Comparison of ENCODE assay signal across 8 cellular contexts in genomic region chrX:13688384-13688771, GRCh38. TPM values are rescaled to one million over a fixed set of nuclear protein-coding genes. Genes with fewer than 3 reads are reported as not detected.
DNase-seq lines count a peak whose midpoint lies in the region; ATAC-seq, FAIRE-seq and TF ChIP-seq lines count a peak whose summit lies in the region.

No MANE protein-coding gene starts in this region.

- no peak for FAIRE-seq in HepG2 (lab: Jason Lieb, UNC)

- intact Hi-C loops in HepG2 (cut with micrococcal nuclease; ENCODE audit: unreplicated experiment) (loop anchor here (2.0 kb wide), 2 partner anchors 30 to 46 kb away; partner anchors contain the start of genes OFD1 and TRAPPC2), transverse colon (cut with DNase I; ENCODE audit: low total_unique reads) (no loop called here)

- H3K4me3 Mint-ChIP-seq in activated naive CD4-positive, alpha-beta T cell treated with anti-CD3 and anti-CD28 coated beads, Interleukin-2, amount 50 U/mL, for 24 hours: peak overlapping the region; percentile 93
- peak overlapping the region; percentile 89 for H3K4me3 Mint-ChIP-seq in activated naive CD8-positive, alpha-beta T cell treated with anti-CD3 and anti-CD28 coated beads for 36 hours

- CTCF ChIA-PET in HepG2 (lab: Yijun Ruan, JAX; ENCODE audit: low intra/inter-chr PET ratio, low total read pairs): no interaction called here

- H3K4me1 ChIP-seq in HepG2 (ENCODE audit: insufficient read depth, low read length) (peaks cover 30% of the 10 kb centered on the region), transverse colon (peaks cover 5 to 28% (median 6%) of the 10 kb centered on the region in 4 donors)

- peaks cover 37% of the 10 kb centered on the region for H3K79me2 ChIP-seq in HepG2 (ENCODE audit: insufficient read depth, low read length)

- no peak for DNase-seq in activated naive CD4-positive, alpha-beta T cell treated with Interleukin-2 at 50 U/mL for 16 hours
- no peak for DNase-seq in activated naive CD8-positive, alpha-beta T cell treated with anti-CD3 and anti-CD28 coated beads for 36 hours
- DNase-seq in HepG2 (ENCODE audit: low spot score) (no peak), transverse colon (no peak), ureter (ENCODE audit: low spot score) (no peak), UCSD-AML1 (lab: John Stamatoyannopoulos, UW; ENCODE audit: unreplicated experiment) (no peak)

- H3K27ac ChIP-seq in HepG2 (ENCODE audit: extremely low read length, insufficient read depth, low read length) (no peak overlapping the region), transverse colon (peak overlapping the region; percentile 89 to 99 (median 96))

- no peaks in the 10 kb centered on the region for H3K27me3 Mint-ChIP-seq in activated naive CD4-positive, alpha-beta T cell treated with anti-CD3 and anti-CD28 coated beads, Interleukin-2, amount 50 U/mL, for 24 hours
- H3K27me3 Mint-ChIP-seq in activated naive CD8-positive, alpha-beta T cell treated with anti-CD3 and anti-CD28 coated beads for 36 hours: no peaks in the 10 kb centered on the region

- H3K9me3 Mint-ChIP-seq in activated naive CD4-positive, alpha-beta T cell treated with anti-CD3 and anti-CD28 coated beads, Interleukin-2, amount 50 U/mL, for 24 hours: no peaks in the 10 kb centered on the region
- H3K9me3 Mint-ChIP-seq in activated naive CD8-positive, alpha-beta T cell treated with anti-CD3 and anti-CD28 coated beads for 36 hours: no peaks in the 10 kb centered on the region

- POLR2A ChIA-PET in HepG2 (lab: Yijun Ruan, JAX): interaction anchor here (0.6 to 1.1 kb wide), 5 partner anchors 15 to 46 kb away, joined by 3 to 11 read pairs (median 4); partner anchors contain the start of genes OFD1 and TRAPPC2

- H3K9ac ChIP-seq in HepG2 (ENCODE audit: insufficient read depth, low read depth, low read length): peak overlapping the region; percentile 83; the same call in 1 of the 2 replicates

- no peaks in the 10 kb centered on the region for H3K36me3 ChIP-seq in HepG2 (replicated peaks in 1 of 2; ENCODE audit: control insufficient read depth in 1 of 2, insufficient read depth in 2 of 2, low read length in 2 of 2)
- no peaks in the 10 kb centered on the region for H3K36me3 ChIP-seq in transverse colon

- peaks cover 63% of the 10 kb centered on the region for H3K4me1 Mint-ChIP-seq in activated naive CD4-positive, alpha-beta T cell treated with anti-CD3 and anti-CD28 coated beads, Interleukin-2, amount 50 U/mL, for 24 hours
- H3K4me1 Mint-ChIP-seq in activated naive CD8-positive, alpha-beta T cell treated with anti-CD3 and anti-CD28 coated beads for 36 hours: peaks cover 50% of the 10 kb centered on the region

- H3K27ac Mint-ChIP-seq in activated naive CD4-positive, alpha-beta T cell treated with anti-CD3 and anti-CD28 coated beads, Interleukin-2, amount 50 U/mL, for 24 hours: peak overlapping the region; percentile 96
- H3K27ac Mint-ChIP-seq in activated naive CD8-positive, alpha-beta T cell treated with anti-CD3 and anti-CD28 coated beads for 36 hours: peak overlapping the region; percentile 96

- in situ Hi-C loops in HepG2 (cut with HindIII; ENCODE audit: extremely low pct_ligation_motif_present, low pct_unique_long_range_greater_than_20kb): no loop called here
- in situ Hi-C loops in transverse colon (cut with MboI; ENCODE audit: low pct_ligation_motif_present in 1 of 4, low pct_unique_long_range_greater_than_20kb in 1 of 4, low sequenced_read_pairs in 3 of 4): no loop called here

- peaks cover 8% of the 10 kb centered on the region for H3K36me3 Mint-ChIP-seq in activated naive CD4-positive, alpha-beta T cell treated with anti-CD3 and anti-CD28 coated beads, Interleukin-2, amount 50 U/mL, for 24 hours
- peaks cover 22% of the 10 kb centered on the region for H3K36me3 Mint-ChIP-seq in activated naive CD8-positive, alpha-beta T cell treated with anti-CD3 and anti-CD28 coated beads for 36 hours

- TF ChIP-seq CTCF in HepG2 (CRISPR knock-in tag; IDR thresholded peaks at IDR 0.05): no peak
- TF ChIP-seq CTCF in transverse colon (IDR thresholded peaks at IDR 0.05): no peak

- peak overlapping the region; percentile 73 for H3K4me2 ChIP-seq in HepG2 (ENCODE audit: low read depth, low read length)

- no peak for TF ChIP-seq RAD21 in HepG2 (CRISPR knock-in tag; IDR thresholded peaks at IDR 0.05)

- TF ChIP-seq POLR2A in HepG2 (IDR thresholded peaks at IDR 0.05; ENCODE audit: insufficient read depth in 1 of 2, low read depth in 2 of 2, low read length in 2 of 2): no peak
- no peak for TF ChIP-seq POLR2A in transverse colon (IDR thresholded peaks at IDR 0.05)
- no peak for TF ChIP-seq POLR2A in GM18505 (IDR thresholded peaks at IDR 0.05; ENCODE audit: borderline replicate concordance, extremely low read depth, insufficient read depth, insufficient read length)

- 0 out of 2 replicates have a peak, but pooled peaks cover 3% of the 10 kb centered on the region for H4K20me1 ChIP-seq in HepG2 (ENCODE audit: insufficient read depth, low read length)

- peak overlapping the region; percentile 83 for H2AFZ ChIP-seq in HepG2 (ENCODE audit: low read length)

- TF ChIP-seq EP300 in HepG2 (IDR thresholded peaks at IDR 0.05; ENCODE audit: low read depth in 2 of 2, low read length in 2 of 2): no peak
- no peak for TF ChIP-seq EP300 in HepG2 (CRISPR knock-in tag; IDR thresholded peaks at IDR 0.05; ENCODE audit: borderline replicate concordance)
- TF ChIP-seq EP300 in transverse colon (IDR thresholded peaks at IDR 0.05; ENCODE audit: low read depth): no peak

- BruUV-seq in HepG2 (replicated peaks; lab: Mats Ljungman, UMichigan): no TSS peak

- H3K4me3 ChIP-seq in HepG2 (replicated peaks in 1 of 3; ENCODE audit: insufficient read depth in 1 of 3, low read depth in 2 of 3, low read length in 3 of 3) (peak overlapping the region; percentile 68 to 88 (median 80)), transverse colon (peak overlapping the region; percentile 63 to 84 (median 83))

- 6% methylated on average over 5 of the region's 5 CpGs for WGBS in HepG2 (ENCODE audit: low lambda C conversion rate)
- WGBS in transverse colon (ENCODE audit: low coverage in 1 of 2), 2 donors: 10 to 21% methylated on average over 2 to 5 of the region's 5 CpGs

- H3K27me3 ChIP-seq in HepG2 (ENCODE audit: control insufficient read depth in 1 of 2, insufficient read depth in 2 of 2, low read length in 2 of 2) (no peaks in the 10 kb centered on the region), transverse colon (no peaks in the 10 kb centered on the region)

- no peaks in the 10 kb centered on the region for H3K9me3 ChIP-seq in HepG2 (ENCODE audit: low read length)
- H3K9me3 ChIP-seq in transverse colon: no peaks in the 10 kb centered on the region

- ATAC-seq in HepG2 (peak; percentile 39), GM18505 (IDR thresholded peaks at IDR 0.05; ENCODE audit: unreplicated experiment) (no peak)

RNA-seq across cellular contexts. Expression of gene RAB9A, which starts 0.6 kb away (rescaled TPM):
- 10 to 100 TPM; 33.8 to 36.4 TPM for total RNA-seq in activated naive CD8-positive, alpha-beta T cell treated with anti-CD3 and anti-CD28 coated beads for 36 hours
- total RNA-seq in HepG2 (2016; rRNA removed; fragmentation: Illumina TruSeq; extraction: Trizol): 23.1 and 31.2 TPM in 2 replicates
- total RNA-seq in HepG2 (2016; cell fraction: cytosol; rRNA removed; fragmentation: Illumina TruSeq; extraction: Trizol; ENCODE audit: low read depth): 5.2 and 5.7 TPM in 2 replicates
- total RNA-seq in HepG2 (2016; cell fraction: insoluble cytoplasmic fraction; rRNA removed; fragmentation: Illumina TruSeq; extraction: Trizol): 23.1 and 33.7 TPM in 2 replicates
- total RNA-seq in HepG2 (2016; cell fraction: membrane; rRNA removed; fragmentation: Illumina TruSeq; extraction: Trizol): 9.9 and 14.7 TPM in 2 replicates
- total RNA-seq in HepG2 (2016; cell fraction: nucleus; rRNA removed; fragmentation: Illumina TruSeq; extraction: Trizol): 8.6 and 10.6 TPM in 2 replicates
- 8.6 and 10.5 TPM in 2 replicates for polyA plus RNA-seq in HepG2 (2011; rRNA removed)
- 6.1 and 10.2 TPM in 2 replicates for polyA plus RNA-seq in HepG2 (2011; cell fraction: cytosol; rRNA removed)
- polyA plus RNA-seq in HepG2 (2011; cell fraction: nucleus; rRNA removed): 2.2 and 2.9 TPM in 2 replicates
- polyA plus RNA-seq in HepG2 (2012): 12.1 and 12.3 TPM in 2 replicates
- polyA plus RNA-seq in HepG2 (2016; cell fraction: cytosol; fragmentation: Illumina TruSeq; extraction: Trizol; ENCODE audit: low read depth): 5.3 and 6.9 TPM in 2 replicates
- 31.8 and 35.2 TPM in 2 replicates for polyA plus RNA-seq in HepG2 (2016; cell fraction: insoluble cytoplasmic fraction; fragmentation: Illumina TruSeq; extraction: Trizol; ENCODE audit: low read depth)
- 9.8 and 10.7 TPM in 2 replicates for polyA plus RNA-seq in HepG2 (2016; cell fraction: membrane; fragmentation: Illumina TruSeq; extraction: Trizol; ENCODE audit: low read depth)
- polyA plus RNA-seq in HepG2 (2016; cell fraction: nucleus; fragmentation: Illumina TruSeq; extraction: Trizol; ENCODE audit: insufficient read depth, low read depth): 15.4 and 15.8 TPM in 2 replicates
- 2.7 and 14.6 TPM in 2 replicates for polyA minus RNA-seq in HepG2 (2011; rRNA and poly(A)+ RNA removed; ENCODE audit: low replicate concordance)
- polyA minus RNA-seq in HepG2 (2011; cell fraction: cytosol; rRNA and poly(A)+ RNA removed): 6.7 and 10.1 TPM in 2 replicates
- 3.1 and 4.6 TPM in 2 replicates for polyA minus RNA-seq in HepG2 (2011; cell fraction: nucleus; rRNA and poly(A)+ RNA removed)
- total RNA-seq in transverse colon: 10 to 100 TPM in 2 of 4 donors, 1 to 10 TPM in 2; 4.8 to 34.7 (median 17.0) TPM
- 25.1 TPM for total RNA-seq in ureter

RNA-seq across cellular contexts. Expression of gene TCEANC, which starts 35.4 kb away (rescaled TPM):
- under 1 TPM; 0.84 to 0.89 TPM for total RNA-seq in activated naive CD8-positive, alpha-beta T cell treated with anti-CD3 and anti-CD28 coated beads for 36 hours
- 0.97 and 1.5 TPM in 2 replicates for total RNA-seq in HepG2 (2016; rRNA removed; fragmentation: Illumina TruSeq; extraction: Trizol)
- 1.1 and 1.8 TPM in 2 replicates for total RNA-seq in HepG2 (2016; cell fraction: cytosol; rRNA removed; fragmentation: Illumina TruSeq; extraction: Trizol; ENCODE audit: low read depth)
- 1.3 TPM in 2 replicates for total RNA-seq in HepG2 (2016; cell fraction: insoluble cytoplasmic fraction; rRNA removed; fragmentation: Illumina TruSeq; extraction: Trizol)
- 1.4 and 1.6 TPM in 2 replicates for total RNA-seq in HepG2 (2016; cell fraction: membrane; rRNA removed; fragmentation: Illumina TruSeq; extraction: Trizol)
- 0.81 and 1.1 TPM in 2 replicates for total RNA-seq in HepG2 (2016; cell fraction: nucleus; rRNA removed; fragmentation: Illumina TruSeq; extraction: Trizol)
- polyA plus RNA-seq in HepG2 (2011; rRNA removed): 0.51 and 0.61 TPM in 2 replicates
- polyA plus RNA-seq in HepG2 (2011; cell fraction: cytosol; rRNA removed): 0.17 and 0.24 TPM in 2 replicates
- polyA plus RNA-seq in HepG2 (2011; cell fraction: nucleus; rRNA removed): 0.48 and 0.66 TPM in 2 replicates
- 0.45 and 0.56 TPM in 2 replicates for polyA plus RNA-seq in HepG2 (2012)
- polyA plus RNA-seq in HepG2 (2016; cell fraction: cytosol; fragmentation: Illumina TruSeq; extraction: Trizol; ENCODE audit: low read depth): 0.11 and 0.14 TPM in 2 replicates
- 0.73 and 0.97 TPM in 2 replicates for polyA plus RNA-seq in HepG2 (2016; cell fraction: insoluble cytoplasmic fraction; fragmentation: Illumina TruSeq; extraction: Trizol; ENCODE audit: low read depth)
- polyA plus RNA-seq in HepG2 (2016; cell fraction: membrane; fragmentation: Illumina TruSeq; extraction: Trizol; ENCODE audit: low read depth): 0.19 and 0.39 TPM in 2 replicates
- polyA plus RNA-seq in HepG2 (2016; cell fraction: nucleus; fragmentation: Illumina TruSeq; extraction: Trizol; ENCODE audit: insufficient read depth, low read depth): 0.93 and 2.3 TPM in 2 replicates
- 2.2 TPM in 1 of 2 replicates, not detected in the other for polyA minus RNA-seq in HepG2 (2011; rRNA and poly(A)+ RNA removed; ENCODE audit: low replicate concordance)
- 0.26 and 0.49 TPM in 2 replicates for polyA minus RNA-seq in HepG2 (2011; cell fraction: cytosol; rRNA and poly(A)+ RNA removed)
- 0.77 and 2.2 TPM in 2 replicates for polyA minus RNA-seq in HepG2 (2011; cell fraction: nucleus; rRNA and poly(A)+ RNA removed)
- 1 to 10 TPM in 3 of 4 donors, under 1 TPM in 1; 0.20 to 9.1 (median 3.7) TPM for total RNA-seq in transverse colon
- total RNA-seq in ureter: 3.4 TPM

RNA-seq across cellular contexts. Expression of gene TRAPPC2, which starts 46.0 kb away (rescaled TPM):
- 10 to 100 TPM; 15.8 to 16.6 TPM for total RNA-seq in activated naive CD8-positive, alpha-beta T cell treated with anti-CD3 and anti-CD28 coated beads for 36 hours
- 8.1 and 9.2 TPM in 2 replicates for total RNA-seq in HepG2 (2016; rRNA removed; fragmentation: Illumina TruSeq; extraction: Trizol)
- total RNA-seq in HepG2 (2016; cell fraction: cytosol; rRNA removed; fragmentation: Illumina TruSeq; extraction: Trizol; ENCODE audit: low read depth): 1.5 and 1.8 TPM in 2 replicates
- 7.7 and 7.8 TPM in 2 replicates for total RNA-seq in HepG2 (2016; cell fraction: insoluble cytoplasmic fraction; rRNA removed; fragmentation: Illumina TruSeq; extraction: Trizol)
- 2.9 and 4.7 TPM in 2 replicates for total RNA-seq in HepG2 (2016; cell fraction: membrane; rRNA removed; fragmentation: Illumina TruSeq; extraction: Trizol)
- 11.3 and 11.9 TPM in 2 replicates for total RNA-seq in HepG2 (2016; cell fraction: nucleus; rRNA removed; fragmentation: Illumina TruSeq; extraction: Trizol)
- polyA plus RNA-seq in HepG2 (2011; rRNA removed): 4.4 and 4.7 TPM in 2 replicates
- polyA plus RNA-seq in HepG2 (2011; cell fraction: cytosol; rRNA removed): 2.1 and 3.2 TPM in 2 replicates
- polyA plus RNA-seq in HepG2 (2011; cell fraction: nucleus; rRNA removed): 4.7 and 5.3 TPM in 2 replicates
- 6.0 TPM in 2 replicates for polyA plus RNA-seq in HepG2 (2012)
- 1.3 and 1.4 TPM in 2 replicates for polyA plus RNA-seq in HepG2 (2016; cell fraction: cytosol; fragmentation: Illumina TruSeq; extraction: Trizol; ENCODE audit: low read depth)
- 5.5 and 5.8 TPM in 2 replicates for polyA plus RNA-seq in HepG2 (2016; cell fraction: insoluble cytoplasmic fraction; fragmentation: Illumina TruSeq; extraction: Trizol; ENCODE audit: low read depth)
- 1.9 and 2.4 TPM in 2 replicates for polyA plus RNA-seq in HepG2 (2016; cell fraction: membrane; fragmentation: Illumina TruSeq; extraction: Trizol; ENCODE audit: low read depth)
- 16.5 and 18.5 TPM in 2 replicates for polyA plus RNA-seq in HepG2 (2016; cell fraction: nucleus; fragmentation: Illumina TruSeq; extraction: Trizol; ENCODE audit: insufficient read depth, low read depth)
- polyA minus RNA-seq in HepG2 (2011; rRNA and poly(A)+ RNA removed; ENCODE audit: low replicate concordance): 4.0 and 14.9 TPM in 2 replicates
- 2.5 and 3.7 TPM in 2 replicates for polyA minus RNA-seq in HepG2 (2011; cell fraction: cytosol; rRNA and poly(A)+ RNA removed)
- 8.9 and 10.9 TPM in 2 replicates for polyA minus RNA-seq in HepG2 (2011; cell fraction: nucleus; rRNA and poly(A)+ RNA removed)
- 10 to 100 TPM; 14.2 to 25.9 (median 15.1) TPM for total RNA-seq in transverse colon
- total RNA-seq in ureter: 17.4 TPM

RNA-seq across cellular contexts. Expression of gene OFD1, which starts 46.2 kb away (rescaled TPM):
- total RNA-seq in activated naive CD8-positive, alpha-beta T cell treated with anti-CD3 and anti-CD28 coated beads for 36 hours: 10 to 100 TPM; 27.4 to 29.0 TPM
- total RNA-seq in HepG2 (2016; rRNA removed; fragmentation: Illumina TruSeq; extraction: Trizol) (14.3 and 16.4 TPM in 2 replicates), transverse colon (100 to 1,000 TPM in 1 of 4 donors, 10 to 100 TPM in 3; 27.2 to 184 (median 62.8) TPM), ureter (40.7 TPM)
- 3.7 and 4.8 TPM in 2 replicates for total RNA-seq in HepG2 (2016; cell fraction: cytosol; rRNA removed; fragmentation: Illumina TruSeq; extraction: Trizol; ENCODE audit: low read depth)
- 16.9 and 17.9 TPM in 2 replicates for total RNA-seq in HepG2 (2016; cell fraction: insoluble cytoplasmic fraction; rRNA removed; fragmentation: Illumina TruSeq; extraction: Trizol)
- total RNA-seq in HepG2 (2016; cell fraction: membrane; rRNA removed; fragmentation: Illumina TruSeq; extraction: Trizol): 4.7 and 4.8 TPM in 2 replicates
- total RNA-seq in HepG2 (2016; cell fraction: nucleus; rRNA removed; fragmentation: Illumina TruSeq; extraction: Trizol): 30.3 and 30.7 TPM in 2 replicates
- 14.7 and 14.9 TPM in 2 replicates for polyA plus RNA-seq in HepG2 (2011; rRNA removed)
- 3.6 and 4.3 TPM in 2 replicates for polyA plus RNA-seq in HepG2 (2011; cell fraction: cytosol; rRNA removed)
- polyA plus RNA-seq in HepG2 (2011; cell fraction: nucleus; rRNA removed): 61.7 and 68.4 TPM in 2 replicates
- 15.5 and 18.0 TPM in 2 replicates for polyA plus RNA-seq in HepG2 (2012)
- polyA plus RNA-seq in HepG2 (2016; cell fraction: cytosol; fragmentation: Illumina TruSeq; extraction: Trizol; ENCODE audit: low read depth): 1.0 and 1.3 TPM in 2 replicates
- polyA plus RNA-seq in HepG2 (2016; cell fraction: insoluble cytoplasmic fraction; fragmentation: Illumina TruSeq; extraction: Trizol; ENCODE audit: low read depth): 13.0 and 14.7 TPM in 2 replicates
- 1.7 and 2.0 TPM in 2 replicates for polyA plus RNA-seq in HepG2 (2016; cell fraction: membrane; fragmentation: Illumina TruSeq; extraction: Trizol; ENCODE audit: low read depth)
- polyA plus RNA-seq in HepG2 (2016; cell fraction: nucleus; fragmentation: Illumina TruSeq; extraction: Trizol; ENCODE audit: insufficient read depth, low read depth): 40.0 and 45.3 TPM in 2 replicates
- polyA minus RNA-seq in HepG2 (2011; rRNA and poly(A)+ RNA removed; ENCODE audit: low replicate concordance): 17.1 and 18.1 TPM in 2 replicates
- polyA minus RNA-seq in HepG2 (2011; cell fraction: cytosol; rRNA and poly(A)+ RNA removed): 3.7 and 5.8 TPM in 2 replicates
- polyA minus RNA-seq in HepG2 (2011; cell fraction: nucleus; rRNA and poly(A)+ RNA removed): 43.0 and 46.1 TPM in 2 replicates
